ENCODE assay signal across 23 cellular contexts in the genomic region with DNA sequence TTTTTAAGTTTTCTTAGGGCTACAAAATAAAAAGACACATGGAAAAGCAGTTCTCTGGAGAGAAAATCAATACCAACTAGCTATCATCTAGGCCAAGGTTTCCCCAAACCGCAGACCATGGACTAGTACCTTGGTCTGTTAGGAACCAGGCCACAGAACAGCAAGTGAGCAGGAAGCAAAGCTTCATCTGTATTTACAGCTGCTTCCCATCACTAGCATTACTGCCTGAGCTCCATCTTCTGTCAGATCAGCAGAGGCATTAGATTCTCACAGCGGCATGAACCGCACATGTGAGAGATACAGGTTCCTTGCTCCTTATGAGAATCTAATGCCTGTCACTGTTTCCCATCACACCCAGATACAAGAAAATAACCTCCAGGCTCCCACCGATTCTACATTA.
DNase-seq lines count a peak whose midpoint lies in the region; ATAC-seq, FAIRE-seq and TF ChIP-seq lines count a peak whose summit lies in the region.
"Had no signal": no experiment of that assay in that cellular context is flagged by ENCODE, and none has a peak within 500 bp of the region (broad histone marks: within the 10 kb centered on the region; RNA-seq: fewer than 3 reads in every experiment).

No MANE protein-coding gene starts in this region.

- no peaks in the 10 kb centered on the region for H3K9me2 ChIP-seq in SK-N-SH

- intact Hi-C loops in stomach (cut with DNase I; ENCODE audit: low total_unique reads): no loop called here

- 84% methylated on average over 4 of the region's 4 CpGs for WGBS in SK-N-SH (ENCODE audit: low lambda C conversion rate)
- 93% methylated on average over 4 of the region's 4 CpGs; no CpG with 5 or more reads in 1 of the 2 experiments for WGBS in H1 (ENCODE audit: extremely low coverage in 1 of 2, insufficient coverage in 1 of 2, insufficient read length in 1 of 2, insufficient replicate concordance in 2 of 2, low coverage in 1 of 2, low lambda C conversion rate in 2 of 2, missing lambda C conversion rate in 1 of 2), 2 experiments
- no CpG with 5 or more reads among the region's 4 CpGs for WGBS in mesendoderm (ENCODE audit: extremely low coverage, insufficient coverage, low lambda C conversion rate)
- WGBS in stomach, 5 donors: 76 to 87% (median 83%) methylated on average over 4 of the region's 4 CpGs

- H3K27me3 ChIP-seq in SK-N-SH (ENCODE audit: insufficient read depth) (no peaks in the 10 kb centered on the region), H1 (replicated peaks in 1 of 4; ENCODE audit: control insufficient read depth in 3 of 4, extremely low read depth in 1 of 4, insufficient read depth in 3 of 4, low read length in 3 of 4) (no peaks in the 10 kb centered on the region), mesendoderm (ENCODE audit: insufficient read depth, low read length, poor library complexity) (no peaks in the 10 kb centered on the region), stomach (no peaks in the 10 kb centered on the region), foreskin keratinocyte (no peaks in the 10 kb centered on the region)
- H3K27me3 ChIP-seq: BLaER1 had no signal

- H2BK12ac ChIP-seq in H1 (ENCODE audit: low read depth, low read length): no peak overlapping the region

- H3K23ac ChIP-seq in H1 (ENCODE audit: insufficient read length) (no peak overlapping the region), mesendoderm (ENCODE audit: low read length) (no peak overlapping the region)

- no peak overlapping the region for H2BK20ac ChIP-seq in H1 (ENCODE audit: low read length)

- no peak overlapping the region for H3K4me2 ChIP-seq in SK-N-SH
- H3K4me2 ChIP-seq in H1 (ENCODE audit: insufficient read depth in 1 of 2, low read depth in 2 of 2, low read length in 2 of 2): no peak overlapping the region
- no peak overlapping the region for H3K4me2 ChIP-seq in mesendoderm (ENCODE audit: low read length)
- H3K4me2 ChIP-seq: A549, BLaER1 had no signal

- TF ChIP-seq POLR2A in H1 (IDR thresholded peaks at IDR 0.05; ENCODE audit: control extremely low read depth in 1 of 2, low read depth in 2 of 2, low read length in 2 of 2) (no peak), stomach (IDR thresholded peaks at IDR 0.05) (no peak)

- H4K91ac ChIP-seq in H1 (replicated peaks; ENCODE audit: insufficient read length, low read length): no peak overlapping the region

- H3K9ac ChIP-seq in SK-N-SH (no peak overlapping the region), H1 (replicated peaks in 1 of 4; ENCODE audit: extremely low read depth in 1 of 4, low read depth in 3 of 4, low read length in 3 of 4) (no peak overlapping the region), mesendoderm (ENCODE audit: low read length) (no peak overlapping the region)
- H3K9ac ChIP-seq: BLaER1, GM23248 had no signal

- H4K5ac ChIP-seq in H1 (ENCODE audit: insufficient read length, low read depth, low read length) (no peak overlapping the region), mesendoderm (ENCODE audit: low read length) (no peak overlapping the region)

- TF ChIP-seq CTCF in SK-N-SH (IDR thresholded peaks at IDR 0.05) (no peak), H1 (IDR thresholded peaks at IDR 0.05; ENCODE audit: control extremely low read depth in 1 of 3, insufficient read depth in 1 of 3, low read depth in 1 of 3, low read length in 3 of 3) (no peak), stomach (IDR thresholded peaks at IDR 0.05) (no peak), foreskin keratinocyte (conservative IDR thresholded peaks at IDR 0.05) (no peak)

- no peak overlapping the region for H2BK120ac ChIP-seq in H1 (replicated peaks; ENCODE audit: low read depth, low read length)
- no peak overlapping the region for H2BK120ac ChIP-seq in mesendoderm (ENCODE audit: low read depth, low read length)

- H3K9me3 ChIP-seq in SK-N-SH (no peaks in the 10 kb centered on the region), H1 (ENCODE audit: insufficient read depth in 2 of 2, low read depth in 1 of 2, low read length in 1 of 2) (no peaks in the 10 kb centered on the region), stomach (no peaks in the 10 kb centered on the region)
- H3K9me3 ChIP-seq: A549, BLaER1 had no signal

- H3K23me2 ChIP-seq in H1 (ENCODE audit: low read depth, low read length): no peaks in the 10 kb centered on the region; the same call in 1 of the 2 replicates

- H3K79me2 ChIP-seq in SK-N-SH (ENCODE audit: insufficient read depth) (no peaks in the 10 kb centered on the region), H1 (ENCODE audit: control insufficient read depth in 1 of 2, insufficient read depth in 2 of 2, low read length in 2 of 2) (no peaks in the 10 kb centered on the region), mesendoderm (ENCODE audit: control insufficient read depth, insufficient read depth, low read length) (no peaks in the 10 kb centered on the region)

- no peak overlapping the region for H2AFZ ChIP-seq in SK-N-SH (ENCODE audit: low read depth)
- H2AFZ ChIP-seq in H1 (ENCODE audit: low read length): peak overlapping the region; percentile 81
- H2AFZ ChIP-seq: GM23248 had no signal

- H2BK5ac ChIP-seq in H1 (ENCODE audit: low read depth, low read length) (no peak overlapping the region), mesendoderm (ENCODE audit: low read length) (no peak overlapping the region)

- no peak for DNase-seq in SK-N-SH
- no peak for DNase-seq in H1 (ENCODE audit: low read depth in 1 of 2, low spot score in 2 of 2)
- DNase-seq in mesendoderm: no peak
- DNase-seq in stomach: no peak
- no peak for DNase-seq in NCI-H748 treated with DMSO at 0.1 percent for 48 hours (lab: John Stamatoyannopoulos, UW)
- no peak for DNase-seq in foreskin keratinocyte
- DNase-seq: AML-193; CD8-positive, alpha-beta T cell; COR-L47; DMS 273 treated with DMSO at 0.1 percent for 48 hours; DMS53; DND-41; EL; GM23248; HCEC 1CT had no signal

- ATAC-seq in SK-N-SH treated with all-trans-retinoic acid at 6 μM for 48 hours (no peak; the same call in 2 of the 3 replicates), foreskin keratinocyte (no peak)
- ATAC-seq: A549; CD8-positive, alpha-beta T cell; GM12878 had no signal

- H3K27ac ChIP-seq in SK-N-SH (ENCODE audit: low read depth in 2 of 2, low read length in 1 of 2) (no peak overlapping the region), H1 (ENCODE audit: low read depth, low read length) (no peak overlapping the region), mesendoderm (ENCODE audit: low read depth, low read length) (no peak overlapping the region), stomach (no peak overlapping the region), foreskin keratinocyte (no peak overlapping the region)
- H3K27ac ChIP-seq: 22Rv1, A549, BLaER1, GM23248, HL-60 had no signal

- H3K4ac ChIP-seq in H1 (replicated peaks; ENCODE audit: insufficient read length, low read depth, low read length): no peak overlapping the region
- no peak overlapping the region for H3K4ac ChIP-seq in mesendoderm (ENCODE audit: low read depth, low read length)

- H3F3A ChIP-seq in SK-N-SH (replicated peaks; ENCODE audit: insufficient read depth): peaks cover 3% of the 10 kb centered on the region

- FAIRE-seq in H1 (lab: Jason Lieb, UNC): no peak
- FAIRE-seq: A549, GM12878, GM19239, H54 had no signal

- H4K8ac ChIP-seq in H1 (ENCODE audit: extremely low read depth, insufficient read depth, low read length) (no peak overlapping the region), mesendoderm (ENCODE audit: low read depth, low read length) (peak overlapping the region; percentile 65)

- H3K56ac ChIP-seq in H1 (replicated peaks; ENCODE audit: insufficient read length, low read depth, low read length): no peak overlapping the region
- no peak overlapping the region for H3K56ac ChIP-seq in mesendoderm (ENCODE audit: low read length)

- H3K79me1 ChIP-seq in H1 (ENCODE audit: low read depth, low read length) (no peaks in the 10 kb centered on the region), mesendoderm (ENCODE audit: low read length) (no peaks in the 10 kb centered on the region)

- CTCF ChIA-PET in SK-N-SH (lab: Yijun Ruan, JAX) (interaction anchor here (0.6 kb wide), 1 partner anchor 1746 kb away, joined by 3 read pairs; no protein-coding TSS in a partner anchor), H1 (lab: Charles Lee; ENCODE audit: partially characterized antibody) (no interaction called here)

- H2AK5ac ChIP-seq in H1 (ENCODE audit: low read depth, low read length) (no peak overlapping the region), mesendoderm (ENCODE audit: low read length) (no peak overlapping the region)

- H2BK15ac ChIP-seq in H1 (ENCODE audit: low read length) (no peak overlapping the region), mesendoderm (replicated peaks; ENCODE audit: low read depth) (no peak overlapping the region)

- H3K14ac ChIP-seq in H1 (ENCODE audit: insufficient read length): no peak overlapping the region

- H3K4me1 ChIP-seq in SK-N-SH (ENCODE audit: control insufficient read depth in 1 of 2, insufficient read depth in 2 of 2, low read depth in 1 of 2, low read length in 1 of 2): peaks cover 0 to 3% of the 10 kb centered on the region in 2 experiments; a peak in 1 of 4 replicates
- H3K4me1 ChIP-seq in H1 (replicated peaks in 1 of 4; ENCODE audit: control insufficient read depth in 3 of 4, insufficient read depth in 4 of 4, low read length in 3 of 4): no peaks in the 10 kb centered on the region
- H3K4me1 ChIP-seq in mesendoderm (ENCODE audit: control insufficient read depth, low read depth, low read length): no peaks in the 10 kb centered on the region
- no peaks in the 10 kb centered on the region for H3K4me1 ChIP-seq in stomach
- H3K4me1 ChIP-seq in foreskin keratinocyte: no peaks in the 10 kb centered on the region
- H3K4me1 ChIP-seq: A549, BLaER1 had no signal

- TF ChIP-seq RAD21 in SK-N-SH (IDR thresholded peaks at IDR 0.05; ENCODE audit: low read length) (peak; percentile 11; the same call in 1 of the 2 replicates), H1 (IDR thresholded peaks at IDR 0.05 in 1 of 2, conservative IDR thresholded peaks at IDR 0.05 in 1 of 2; ENCODE audit: low read depth in 2 of 2, low read length in 2 of 2) (no peak)

- H3K18ac ChIP-seq in H1 (ENCODE audit: extremely low read depth, low read length) (no peak overlapping the region), mesendoderm (ENCODE audit: low read length) (no peak overlapping the region)

- H3K4me3 ChIP-seq in SK-N-SH (ENCODE audit: low read depth in 2 of 2, low read length in 1 of 2): no peak overlapping the region
- no peak overlapping the region for H3K4me3 ChIP-seq in H1 (ENCODE audit: extremely low read depth in 1 of 4, insufficient read depth in 2 of 4, low read depth in 3 of 4, low read length in 4 of 4)
- H3K4me3 ChIP-seq in mesendoderm (ENCODE audit: low read length): no peak overlapping the region
- H3K4me3 ChIP-seq in stomach: no peak overlapping the region
- H3K4me3 ChIP-seq: A549, BLaER1, GM12878, GM23248 had no signal

- POLR2A ChIA-PET in SK-N-SH (lab: Yijun Ruan, JAX): no interaction called here
- POLR2A ChIA-PET in H1 (lab: Charles Lee; ENCODE audit: partially characterized antibody): no interaction called here

- H3K36me3 ChIP-seq in SK-N-SH (replicated peaks in 1 of 2; ENCODE audit: control insufficient read depth in 1 of 2, insufficient read depth in 2 of 2, low read length in 1 of 2): no peaks in the 10 kb centered on the region
- H3K36me3 ChIP-seq in H1 (ENCODE audit: control insufficient read depth in 2 of 4, insufficient read depth in 4 of 4, low read length in 3 of 4): no peaks in the 10 kb centered on the region
- no peaks in the 10 kb centered on the region for H3K36me3 ChIP-seq in mesendoderm (ENCODE audit: control insufficient read depth, insufficient read depth, low read length)
- H3K36me3 ChIP-seq in stomach: no peaks in the 10 kb centered on the region
- H3K36me3 ChIP-seq: BLaER1 had no signal

- H4K20me1 ChIP-seq in SK-N-SH (ENCODE audit: insufficient read depth) (no peaks in the 10 kb centered on the region), H1 (replicated peaks in 1 of 2; ENCODE audit: control insufficient read depth in 1 of 2, insufficient read depth in 2 of 2, low read length in 2 of 2) (no peaks in the 10 kb centered on the region)
- H4K20me1 ChIP-seq: BLaER1 had no signal

- TF ChIP-seq EP300 in SK-N-SH (IDR thresholded peaks at IDR 0.05; ENCODE audit: borderline replicate concordance in 1 of 2, low read depth in 1 of 2, low read length in 1 of 2) (no peak), H1 (IDR thresholded peaks at IDR 0.05; ENCODE audit: borderline replicate concordance in 1 of 2, low read depth in 2 of 2, low read length in 2 of 2) (no peak), stomach (IDR thresholded peaks at IDR 0.05) (no peak)
